ENCODE assay signal across 8 cellular contexts in genomic region chr3:30751610-30752299, GRCh38.
DNase-seq lines count a peak whose midpoint lies in the region; ATAC-seq and TF ChIP-seq lines count a peak whose summit lies in the region.

No MANE protein-coding gene starts in this region.

- no peaks in the 10 kb centered on the region for H3K27me3 ChIP-seq in right atrium auricular region
- H3K27me3 ChIP-seq in IMR-90 (ENCODE audit: control insufficient read depth, insufficient read depth, low read length) = no peaks in the 10 kb centered on the region
- peaks cover 25% of the 10 kb centered on the region for H3K27me3 ChIP-seq in endodermal cell (ENCODE audit: control insufficient read depth, insufficient read depth, low read length, poor library complexity, severe bottlenecking)

- H3K36me3 ChIP-seq in right atrium auricular region = no peaks in the 10 kb centered on the region
- no peaks in the 10 kb centered on the region for H3K36me3 ChIP-seq in IMR-90 (ENCODE audit: control insufficient read depth, insufficient read depth, low read length)
- no peaks in the 10 kb centered on the region for H3K36me3 ChIP-seq in endodermal cell (ENCODE audit: control insufficient read depth, insufficient read depth, low read length)

- no peaks in the 10 kb centered on the region for H3K9me1 ChIP-seq in IMR-90 (ENCODE audit: insufficient read depth, low read length)

- no peak overlapping the region for H3K14ac ChIP-seq in IMR-90 (replicated peaks; ENCODE audit: low read depth, low read length)

- no peaks in the 10 kb centered on the region for H3K27me3 Mint-ChIP-seq in activated CD4-positive, alpha-beta T cell treated with anti-CD3 and anti-CD28 coated beads, Interleukin-2, amount 10 ng/mL, durations not matched to agents 7 days and 5 days
- peaks cover 4% of the 10 kb centered on the region for H3K27me3 Mint-ChIP-seq in endodermal cell (ENCODE audit: insufficient read depth)
- no peaks in the 10 kb centered on the region for H3K27me3 Mint-ChIP-seq in osteocyte (ENCODE audit: unreplicated experiment)

- in situ Hi-C loops in IMR-90 (cut with MboI; ENCODE audit: low sequenced_read_pairs) = loop anchor here (5.0 kb wide), 1 partner anchor 709 kb away; no protein-coding TSS in a partner anchor

- peak in 1 of 2 donors; percentile 59 for TF ChIP-seq CTCF in right atrium auricular region (IDR thresholded peaks at IDR 0.05)
- TF ChIP-seq CTCF in IMR-90 (conservative IDR thresholded peaks at IDR 0.05; ENCODE audit: low read depth, low read length) = peak; percentile 65
- TF ChIP-seq CTCF in endodermal cell (conservative IDR thresholded peaks at IDR 0.05) = peak; percentile 74
- TF ChIP-seq CTCF in osteocyte (IDR thresholded peaks at IDR 0.05) = peak; percentile 67

- no peak for TF ChIP-seq POLR2A in IMR-90 (IDR thresholded peaks at IDR 0.05; ENCODE audit: low read depth, low read length)

- no peak overlapping the region for H4K91ac ChIP-seq in IMR-90 (ENCODE audit: insufficient read depth, low read depth, low read length)

- peak; percentile 70 for TF ChIP-seq RAD21 in IMR-90 (IDR thresholded peaks at IDR 0.05; ENCODE audit: low read length)

- H2AK5ac ChIP-seq in IMR-90 (ENCODE audit: low read depth, low read length) = peak overlapping the region; percentile 46; the same call in 1 of the 2 replicates

- H3K27ac ChIP-seq in right atrium auricular region (no peak overlapping the region), IMR-90 (ENCODE audit: insufficient read depth, low read length) (no peak overlapping the region), endodermal cell (ENCODE audit: low read depth, low read length) (no peak overlapping the region)

- no peak overlapping the region for H3K4me2 ChIP-seq in IMR-90 (ENCODE audit: low read depth, low read length)

- no peak overlapping the region for H3K23ac ChIP-seq in IMR-90 (ENCODE audit: low read depth, low read length)

- 80% methylated on average over 1 of the region's 11 CpGs; no CpG with 5 or more reads in 1 of the 2 experiments for WGBS in IMR-90 (ENCODE audit: extremely low coverage in 2 of 2, insufficient read length in 1 of 2), 2 experiments
- 73 to 78% methylated on average over 7 to 11 of the region's 11 CpGs for WGBS in endodermal cell (ENCODE audit: insufficient coverage in 1 of 2, insufficient read length in 1 of 2), 2 experiments

- H3K4me3 ChIP-seq in right atrium auricular region (no peak overlapping the region), IMR-90 (ENCODE audit: insufficient read depth, low read depth, low read length) (no peak overlapping the region), endodermal cell (ENCODE audit: low read length) (no peak overlapping the region)

- intact Hi-C loops in Right ventricle myocardium superior (cut with DNase I) (loop anchor here (10.0 kb wide), 1 partner anchor 737 kb away; no protein-coding TSS in a partner anchor), IMR-90 (cut with micrococcal nuclease) (loop anchor here (1.0 to 5.0 kb wide), 3 partner anchors 59 to 738 kb away; no protein-coding TSS in a partner anchor)

- H2AK9ac ChIP-seq in IMR-90 (replicated peaks; ENCODE audit: low read depth, low read length, poor library complexity) = no peak overlapping the region

- DNase-seq in Right ventricle myocardium superior (peak; percentile 55), right atrium auricular region (ENCODE audit: low spot score) (no peak), IMR-90 (peak; percentile 62), endodermal cell (peak; percentile 80), osteocyte (ENCODE audit: extremely low spot score, unreplicated experiment) (peak; percentile 84), NCI-H510A treated with DMSO at 0.1 percent for 48 hours (lab: John Stamatoyannopoulos, UW) (no peak), kidney glomerular epithelial cell (lab: John Stamatoyannopoulos, UW) (no peak)
- DNase-seq in activated CD4-positive, alpha-beta T cell treated with anti-CD3 and anti-CD28 coated beads, Interleukin-2, amount 10 ng/mL, durations not matched to agents 7 days and 5 days = peak; percentile 55

- H3K27ac Mint-ChIP-seq in activated CD4-positive, alpha-beta T cell treated with anti-CD3 and anti-CD28 coated beads, Interleukin-2, amount 10 ng/mL, durations not matched to agents 7 days and 5 days = no peak overlapping the region
- H3K27ac Mint-ChIP-seq in endodermal cell = no peak overlapping the region
- no peak overlapping the region for H3K27ac Mint-ChIP-seq in osteocyte (ENCODE audit: unreplicated experiment)

- H4K8ac ChIP-seq in IMR-90 (ENCODE audit: low read depth in 2 of 2, low read length in 2 of 2) = no peak overlapping the region

- H4K5ac ChIP-seq in IMR-90 (ENCODE audit: low read depth, low read length) = no peak overlapping the region

- H2BK15ac ChIP-seq in IMR-90 (ENCODE audit: low read depth, low read length) = peak overlapping the region; percentile 61; the same call in 1 of the 3 replicates

- H3K79me1 ChIP-seq in IMR-90 (ENCODE audit: low read depth in 1 of 2, low read length in 2 of 2) = no peaks in the 10 kb centered on the region

- H3K56ac ChIP-seq in IMR-90 (ENCODE audit: extremely low read depth, insufficient read depth, low read length) = no peak overlapping the region

- no peak overlapping the region for H3K4me3 Mint-ChIP-seq in activated CD4-positive, alpha-beta T cell treated with anti-CD3 and anti-CD28 coated beads, Interleukin-2, amount 10 ng/mL, durations not matched to agents 7 days and 5 days
- H3K4me3 Mint-ChIP-seq in endodermal cell = no peak overlapping the region
- no peak overlapping the region for H3K4me3 Mint-ChIP-seq in osteocyte (ENCODE audit: unreplicated experiment)

- no peak overlapping the region for H3K9ac ChIP-seq in IMR-90 (ENCODE audit: low read depth, low read length)
- no peak overlapping the region for H3K9ac ChIP-seq in endodermal cell (ENCODE audit: extremely low read depth, low read length, poor library complexity, severe bottlenecking)

- CTCF ChIA-PET in IMR-90 (lab: Yijun Ruan, JAX) = interaction anchor here (0.6 to 1.8 kb wide), 7 partner anchors 18 to 709 kb away, joined by 3 to 8 read pairs (median 3); no protein-coding TSS in a partner anchor
- CTCF ChIA-PET in activated CD4-positive, alpha-beta T cell treated with anti-CD3 and anti-CD28 coated beads, Interleukin-2, amount 10 ng/mL, durations not matched to agents 7 days and 5 days (lab: Charles Lee) = interaction anchor here (0.6 to 1.6 kb wide), 8 partner anchors 9 to 622 kb away, joined by 3 to 7 read pairs (median 3); no protein-coding TSS in a partner anchor

- H3K4me1 Mint-ChIP-seq in activated CD4-positive, alpha-beta T cell treated with anti-CD3 and anti-CD28 coated beads, Interleukin-2, amount 10 ng/mL, durations not matched to agents 7 days and 5 days = peaks cover 19% of the 10 kb centered on the region
- peaks cover 29% of the 10 kb centered on the region for H3K4me1 Mint-ChIP-seq in endodermal cell
- peaks cover 10% of the 10 kb centered on the region for H3K4me1 Mint-ChIP-seq in osteocyte (ENCODE audit: unreplicated experiment)

- H3K4me1 ChIP-seq in right atrium auricular region (peaks cover 0 to 5% of the 10 kb centered on the region in 2 donors), IMR-90 (ENCODE audit: control insufficient read depth, insufficient read depth, low read length) (peaks cover 7% of the 10 kb centered on the region), endodermal cell (ENCODE audit: control insufficient read depth, insufficient read depth, low read length) (peaks cover 12% of the 10 kb centered on the region)

- no peak overlapping the region for H3K18ac ChIP-seq in IMR-90 (ENCODE audit: low read depth, low read length)

- no peak overlapping the region for H2BK5ac ChIP-seq in IMR-90 (ENCODE audit: low read depth, low read length, poor library complexity, severe bottlenecking)

- ATAC-seq in Right ventricle myocardium superior (ENCODE audit: poor library complexity) = peak; percentile 43
- peak; percentile 60 for ATAC-seq in IMR-90 (ENCODE audit: low read depth)

- no peaks in the 10 kb centered on the region for H3K9me3 Mint-ChIP-seq in activated CD4-positive, alpha-beta T cell treated with anti-CD3 and anti-CD28 coated beads, Interleukin-2, amount 10 ng/mL, durations not matched to agents 7 days and 5 days
- no peaks in the 10 kb centered on the region for H3K9me3 Mint-ChIP-seq in endodermal cell
- no peaks in the 10 kb centered on the region for H3K9me3 Mint-ChIP-seq in osteocyte (ENCODE audit: unreplicated experiment)

- H3K36me3 Mint-ChIP-seq in activated CD4-positive, alpha-beta T cell treated with anti-CD3 and anti-CD28 coated beads, Interleukin-2, amount 10 ng/mL, durations not matched to agents 7 days and 5 days (ENCODE audit: low read depth) = no peaks in the 10 kb centered on the region
- H3K36me3 Mint-ChIP-seq in endodermal cell (ENCODE audit: low read depth) (no peaks in the 10 kb centered on the region), osteocyte (ENCODE audit: unreplicated experiment) (no peaks in the 10 kb centered on the region)

- POLR2A ChIA-PET in IMR-90 (lab: Charles Lee; ENCODE audit: unreplicated experiment) = no interaction called here
- POLR2A ChIA-PET in activated CD4-positive, alpha-beta T cell treated with anti-CD3 and anti-CD28 coated beads, Interleukin-2, amount 10 ng/mL, durations not matched to agents 7 days and 5 days (lab: Charles Lee) = no interaction called here

- H3K9me3 ChIP-seq in right atrium auricular region (no peaks in the 10 kb centered on the region), IMR-90 (ENCODE audit: control insufficient read depth, insufficient read depth, low read length) (no peaks in the 10 kb centered on the region), endodermal cell (ENCODE audit: control insufficient read depth, low read length) (no peaks in the 10 kb centered on the region)

- peak overlapping the region; percentile 45; the same call in 1 of the 2 replicates for H2BK120ac ChIP-seq in IMR-90 (ENCODE audit: low read depth, low read length)

- H2BK20ac ChIP-seq in IMR-90 (ENCODE audit: low read depth, low read length) = peak overlapping the region; percentile 53

- dilution Hi-C loops in IMR-90 (cut with HindIII; ENCODE audit: low sequenced_read_pairs, unreplicated experiment) = no loop called here

- BruUV-seq in IMR-90 (replicated peaks; lab: Mats Ljungman, UMichigan) = no TSS peak

- 0 out of 2 replicates have a peak overlapping the region, but pooled peaks have one; percentile 44 for H3K4ac ChIP-seq in IMR-90 (ENCODE audit: low read depth, low read length)

- no peaks in the 10 kb centered on the region for H4K20me1 ChIP-seq in IMR-90 (ENCODE audit: insufficient read depth, low read length)

- no peak overlapping the region for H2AFZ ChIP-seq in IMR-90 (replicated peaks; ENCODE audit: low read length, poor library complexity)

TF ChIP-seq in IMR-90, 13 proteins besides CTCF, POLR2A, EP300 and RAD21 (continues in another document):
- no peak for TF ChIP-seq NFE2L2 (IDR thresholded peaks at IDR 0.05; ENCODE audit: low read depth, low read length)
- TF ChIP-seq, protein P1, sequence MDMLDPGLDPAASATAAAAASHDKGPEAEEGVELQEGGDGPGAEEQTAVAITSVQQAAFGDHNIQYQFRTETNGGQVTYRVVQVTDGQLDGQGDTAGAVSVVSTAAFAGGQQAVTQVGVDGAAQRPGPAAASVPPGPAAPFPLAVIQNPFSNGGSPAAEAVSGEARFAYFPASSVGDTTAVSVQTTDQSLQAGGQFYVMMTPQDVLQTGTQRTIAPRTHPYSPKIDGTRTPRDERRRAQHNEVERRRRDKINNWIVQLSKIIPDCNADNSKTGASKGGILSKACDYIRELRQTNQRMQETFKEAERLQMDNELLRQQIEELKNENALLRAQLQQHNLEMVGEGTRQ (IDR thresholded peaks at IDR 0.05; ENCODE audit: low read depth, low read length) = no peak

Comparison
In these comparisons a context has a peak if more than half of its experiments do, and no peak if none do; other contexts are left out.
1. DNase-seq: peak in Right ventricle myocardium superior (single experiment), IMR-90 (single experiment), activated CD4-positive, alpha-beta T cell treated with anti-CD3 and anti-CD28 coated beads, Interleukin-2, amount 10 ng/mL, durations not matched to agents 7 days and 5 days (single experiment), endodermal cell (single experiment) and osteocyte (single experiment); none in right atrium auricular region (single experiment), NCI-H510A treated with DMSO at 0.1 percent for 48 hours (single experiment) and kidney glomerular epithelial cell (single experiment).